Comparison of ENCODE assay signal across 8 cellular contexts in genomic region chr6:30646450-30647038, GRCh38. TPM values are rescaled to one million over a fixed set of nuclear protein-coding genes. Genes with fewer than 3 reads are reported as not detected.
A peak's percentile ranks its signal among the peaks of the same experiment; 100 is the strongest.
DNase-seq lines count a peak whose midpoint lies in the region; ATAC-seq and TF ChIP-seq lines count a peak whose summit lies in the region.

No MANE protein-coding gene starts in this region.

- intact Hi-C loops in CD8-positive, alpha-beta T cell (cut with DNase I, micrococcal nuclease) = loop anchor here (1.0 to 2.0 kb wide), 8 partner anchors 20 to 157 kb away; partner anchors contain the start of genes ATAT1 (in 2 of the 2), DHX16 (in 2 of the 2), ABCF1 (in 1 of the 2) and GNL1 (in 1 of the 2)
- intact Hi-C loops in stomach (cut with DNase I; ENCODE audit: low total_unique reads) = no loop called here

- H3K36me3 ChIP-seq in CD8-positive, alpha-beta T cell (ENCODE audit: insufficient read depth, low read length) = peaks cover 5% of the 10 kb centered on the region
- H3K36me3 ChIP-seq in endocrine pancreas (ENCODE audit: control insufficient read depth, insufficient read depth, low read length) (no peaks in the 10 kb centered on the region), mucosa of rectum (ENCODE audit: control insufficient read depth in 2 of 2, insufficient read depth in 2 of 2, low read length in 2 of 2) (peaks cover 27 to 38% of the 10 kb centered on the region in 2 donors), stomach (peaks cover 4 to 63% (median 60%) of the 10 kb centered on the region in 4 donors)

- H3K27me3 ChIP-seq in CD8-positive, alpha-beta T cell (ENCODE audit: insufficient read depth, low read length) = no peaks in the 10 kb centered on the region
- no peaks in the 10 kb centered on the region for H3K27me3 ChIP-seq in endocrine pancreas (ENCODE audit: control insufficient read depth, insufficient read depth, low read length)
- H3K27me3 ChIP-seq in mucosa of rectum (ENCODE audit: control insufficient read depth in 2 of 2, insufficient read depth in 2 of 2, low read length in 2 of 2) = no peaks in the 10 kb centered on the region
- H3K27me3 ChIP-seq in stomach = no peaks in the 10 kb centered on the region

- WGBS in stomach, 5 donors = 7 to 17% (median 11%) methylated on average over 22 of the region's 22 CpGs

- peak overlapping the region; percentile 86 for H3K4me3 Mint-ChIP-seq in CD8-positive, alpha-beta T cell

- H3K4me1 ChIP-seq in CD8-positive, alpha-beta T cell (ENCODE audit: insufficient read depth, low read length) = peaks cover 22% of the 10 kb centered on the region
- H3K4me1 ChIP-seq in endocrine pancreas (ENCODE audit: control insufficient read depth, insufficient read depth, low read length) (no peaks in the 10 kb centered on the region), mucosa of rectum (ENCODE audit: control insufficient read depth in 2 of 2, insufficient read depth in 2 of 2, low read length in 2 of 2) (peaks cover 18 to 24% of the 10 kb centered on the region in 2 donors), stomach (peaks cover 11 to 30% (median 26%) of the 10 kb centered on the region in 4 donors)

- H3K36me3 Mint-ChIP-seq in CD8-positive, alpha-beta T cell = peaks cover 36% of the 10 kb centered on the region

- H3K27ac Mint-ChIP-seq in CD8-positive, alpha-beta T cell = peak overlapping the region; percentile 92

- POLR2A ChIA-PET in CD8-positive, alpha-beta T cell (lab: Charles Lee) = interaction anchor here (0.6 to 2.3 kb wide), 5 partner anchors 13 to 89 kb away, joined by 3 to 17 read pairs (median 3); partner anchors contain the start of genes MRPS18B and PPP1R10

- DNase-seq in CD8-positive, alpha-beta T cell = peak in 2 of 7 experiments; percentile 92
- peak; percentile 82 to 87 for DNase-seq in activated CD4-positive, alpha-beta T cell treated with anti-CD3 and anti-CD28 coated beads for 24 hours (ENCODE audit: low read depth in 2 of 2)
- DNase-seq in stomach = peak; percentile 95
- DNase-seq in LoVo (ENCODE audit: low spot score) = no peak
- no peak for DNase-seq in NCI-H524 treated with DMSO at 0.1 percent for 48 hours (lab: John Stamatoyannopoulos, UW)

- no peak overlapping the region for H3K4me3 ChIP-seq in CD8-positive, alpha-beta T cell (ENCODE audit: low read depth, low read length)
- H3K4me3 ChIP-seq in endocrine pancreas (ENCODE audit: control insufficient read depth, insufficient read depth, low read length) = no peak overlapping the region
- H3K4me3 ChIP-seq in mucosa of rectum (ENCODE audit: low read length in 2 of 2) = peak overlapping the region; percentile 86
- H3K4me3 ChIP-seq in stomach = peak overlapping the region; percentile 71 to 96 (median 92)

- peaks cover 31% of the 10 kb centered on the region for H3K4me1 Mint-ChIP-seq in CD8-positive, alpha-beta T cell (ENCODE audit: low read depth)

- peak overlapping the region; percentile 45 for H3K9ac ChIP-seq in endocrine pancreas (ENCODE audit: control insufficient read depth, insufficient read depth, low read length)
- peak overlapping the region in 1 of 2 donors; percentile 63 for H3K9ac ChIP-seq in mucosa of rectum (ENCODE audit: low read depth in 1 of 2, low read length in 2 of 2)

- no peak overlapping the region for H3K27ac ChIP-seq in CD8-positive, alpha-beta T cell (ENCODE audit: low read depth, low read length)
- H3K27ac ChIP-seq in mucosa of rectum (ENCODE audit: low read depth in 2 of 2, low read length in 2 of 2) (peak overlapping the region in 1 of 2 donors; percentile 99), stomach (peak overlapping the region; percentile 92 to 98 (median 97))

- CTCF ChIA-PET in CD8-positive, alpha-beta T cell (lab: Charles Lee) = interaction anchor here (0.6 to 1.7 kb wide), 4 partner anchors 52 to 102 kb away, joined by 3 to 13 read pairs (median 4); no protein-coding TSS in a partner anchor

- no peak for TF ChIP-seq EP300 in stomach (IDR thresholded peaks at IDR 0.05)

- no peak for TF ChIP-seq POLR2A in stomach (IDR thresholded peaks at IDR 0.05)

- H3K9me3 ChIP-seq in CD8-positive, alpha-beta T cell (ENCODE audit: low read length) = no peaks in the 10 kb centered on the region
- no peaks in the 10 kb centered on the region for H3K9me3 ChIP-seq in endocrine pancreas (ENCODE audit: control insufficient read depth, low read length)
- H3K9me3 ChIP-seq in mucosa of rectum (ENCODE audit: control insufficient read depth in 2 of 2, low read length in 2 of 2) = no peaks in the 10 kb centered on the region
- H3K9me3 ChIP-seq in stomach = no peaks in the 10 kb centered on the region

- H3K27me3 Mint-ChIP-seq in CD8-positive, alpha-beta T cell (ENCODE audit: low read depth) = no peaks in the 10 kb centered on the region

- TF ChIP-seq CTCF in CD8-positive, alpha-beta T cell (IDR thresholded peaks at IDR 0.05) = no peak
- no peak for TF ChIP-seq CTCF in stomach (IDR thresholded peaks at IDR 0.05)

- H3K9me3 Mint-ChIP-seq in CD8-positive, alpha-beta T cell = no peaks in the 10 kb centered on the region

- ATAC-seq in CD8-positive, alpha-beta T cell = no peak
- ATAC-seq in HG03432 (IDR thresholded peaks at IDR 0.05; ENCODE audit: unreplicated experiment) = peak; percentile 58

RNA-seq across cellular contexts. Expression of gene C6orf136, which starts 0.4 kb away (rescaled TPM):
- 10 to 100 TPM; 31.4 to 36.0 TPM for total RNA-seq in CD8-positive, alpha-beta T cell
- total RNA-seq in stomach = 100 to 1,000 TPM in 1 of 5 donors, 10 to 100 TPM in 3, 1 to 10 TPM in 1; 7.3 to 126 (median 12.8) TPM
- 10 to 100 TPM; 21.2 to 29.3 (median 25.7) TPM for polyA plus RNA-seq in stomach

RNA-seq across cellular contexts. Expression of gene ATAT1, which starts 19.9 kb away (rescaled TPM):
- total RNA-seq in CD8-positive, alpha-beta T cell = 1 to 10 TPM; 4.2 to 6.8 TPM
- 10 to 100 TPM in 1 of 5 donors, 1 to 10 TPM in 3, not detected in 1; 3.0 to 11.6 (median 5.2) TPM for total RNA-seq in stomach
- polyA plus RNA-seq in stomach = 1 to 10 TPM; 5.3 to 7.5 (median 5.7) TPM

RNA-seq across cellular contexts. Expression of gene DHX16, which starts 26.3 kb away (rescaled TPM):
- total RNA-seq in CD8-positive, alpha-beta T cell = 10 to 100 TPM; 15.8 to 17.9 TPM
- 10 to 100 TPM; 22.0 to 67.0 (median 30.1) TPM for total RNA-seq in stomach
- 10 to 100 TPM; 18.3 to 34.0 (median 23.4) TPM for polyA plus RNA-seq in stomach

RNA-seq across cellular contexts. Expression of gene MRPS18B, which starts 28.9 kb away (rescaled TPM):
- total RNA-seq in CD8-positive, alpha-beta T cell = 10 to 100 TPM; 13.5 to 16.4 TPM
- 10 to 100 TPM in 4 of 5 donors, 1 to 10 TPM in 1; 6.4 to 54.8 (median 28.5) TPM for total RNA-seq in stomach
- 10 to 100 TPM; 51.3 to 71.2 (median 61.6) TPM for polyA plus RNA-seq in stomach

RNA-seq across cellular contexts. Expression of gene PPP1R10, which starts 29.5 kb away (rescaled TPM):
- total RNA-seq in CD8-positive, alpha-beta T cell = 10 to 100 TPM; 85.5 to 95.4 TPM
- 100 to 1,000 TPM in 2 of 5 donors, 10 to 100 TPM in 3; 27.4 to 164 (median 50.1) TPM for total RNA-seq in stomach
- 10 to 100 TPM in 2 of 3 donors, 1 to 10 TPM in 1; 9.9 to 20.2 (median 17.7) TPM for polyA plus RNA-seq in stomach

Comparison
In these comparisons a context has a peak if more than half of its experiments do, and no peak if none do; other contexts are left out.
1. DNase-seq: peak in activated CD4-positive, alpha-beta T cell treated with anti-CD3 and anti-CD28 coated beads for 24 hours (2 of 2) and stomach (single experiment); none in LoVo (single experiment) and NCI-H524 treated with DMSO at 0.1 percent for 48 hours (single experiment).
2. H3K4me3 ChIP-seq: peak in mucosa of rectum (2 of 2) and stomach (4 of 4); none in CD8-positive, alpha-beta T cell (single experiment) and endocrine pancreas (single experiment).